In the genomic region with DNA sequence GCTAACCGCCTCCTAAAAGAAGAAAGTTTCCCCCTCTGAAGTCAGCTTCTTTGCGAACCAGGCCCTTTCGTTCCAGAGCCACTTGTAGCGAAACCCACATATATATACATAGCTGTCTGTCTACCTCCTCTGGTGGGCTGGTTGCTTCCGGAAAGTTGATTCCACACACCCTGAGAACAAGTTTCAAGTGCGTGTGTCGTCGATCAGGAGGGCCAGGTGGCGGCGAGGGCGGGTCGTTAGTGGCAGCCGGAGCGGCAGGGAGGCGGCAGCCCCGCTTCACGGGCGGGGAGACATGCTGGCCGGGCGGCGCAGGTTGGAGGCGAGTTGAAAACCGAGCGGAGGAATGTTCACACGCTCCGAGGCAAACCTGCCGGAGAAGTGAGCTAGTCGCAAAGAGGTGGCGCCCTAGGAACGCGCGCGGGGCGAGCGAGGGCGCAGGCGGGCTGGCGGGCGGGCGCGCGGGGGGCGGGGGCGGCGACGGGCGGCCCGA, we compare ENCODE assay signal across 8 cellular contexts. TPM values are rescaled to one million over a fixed set of nuclear protein-coding genes. Genes with fewer than 3 reads are reported as not detected.
DNase-seq lines count a peak whose midpoint lies in the region; ATAC-seq and TF ChIP-seq lines count a peak whose summit lies in the region.

No MANE protein-coding gene starts in this region.

- DNase-seq in G401 (ENCODE audit: low spot score): peak; percentile 13
- peak; percentile 73 for DNase-seq in HuH-7 (ENCODE audit: low spot score)
- DNase-seq in dorsolateral prefrontal cortex: peak in 5 of 10 donors; percentile 11 to 62 (median 30)
- DNase-seq in lower lobe of right lung: peak; percentile 56
- peak; percentile 3 for DNase-seq in stimulated activated CD8-positive, alpha-beta memory T cell treated with anti-CD3 and anti-CD28 coated beads, Interleukin-12 subunit alpha, Interleukin-12 subunit beta, amount 100 ng/mL, for 4 hours (ENCODE audit: low read depth)
- no peak for DNase-seq in NK-92 (lab: John Stamatoyannopoulos, UW; ENCODE audit: unreplicated experiment)

- no peaks in the 10 kb centered on the region for H3K9me3 ChIP-seq in lower lobe of right lung

- peak overlapping the region; percentile 19 to 78 (median 57) for H3K4me3 ChIP-seq in dorsolateral prefrontal cortex
- H3K4me3 ChIP-seq in lower lobe of right lung: peak overlapping the region; percentile 57

- intact Hi-C loops in dorsolateral prefrontal cortex (cut with DNase I) (no loop called here), lower lobe of right lung (cut with DNase I) (no loop called here)

- TF ChIP-seq CTCF in VCaP (conservative IDR thresholded peaks at IDR 0.05) (peak; percentile 64), dorsolateral prefrontal cortex (IDR thresholded peaks at IDR 0.05 in 54 of 56, conservative IDR thresholded peaks at IDR 0.05 in 2 of 56; ENCODE audit: low read depth in 1 of 56, partially characterized antibody in 56 of 56) (peak in 4 of 56 donors; percentile 5 to 16 (median 9)), lower lobe of right lung (IDR thresholded peaks at IDR 0.05) (no peak)

- peaks cover 22% of the 10 kb centered on the region for H3K4me1 ChIP-seq in lower lobe of right lung

- no peaks in the 10 kb centered on the region for H3K36me3 ChIP-seq in lower lobe of right lung

- ATAC-seq in GM21576 (IDR thresholded peaks at IDR 0.05; ENCODE audit: unreplicated experiment) (peak; percentile 92), lower lobe of right lung (peak; percentile 66 to 76)

- in situ Hi-C loops in G401 (cut with HindIII; ENCODE audit: low sequenced_read_pairs): no loop called here

- H3K27ac ChIP-seq in VCaP (no peak overlapping the region), dorsolateral prefrontal cortex (peak overlapping the region in 2 of 59 donors; percentile 14 to 30), lower lobe of right lung (peak overlapping the region; percentile 24)

- H3K27me3 ChIP-seq in dorsolateral prefrontal cortex (peaks cover 0 to 92% (median 67%) of the 10 kb centered on the region in 45 donors), lower lobe of right lung (ENCODE audit: low read depth) (peaks cover 81% of the 10 kb centered on the region)

RNA-seq across cellular contexts. Expression of gene PTHLH, which starts 2.6 kb away (rescaled TPM):
- total RNA-seq in G401 (2014; rRNA removed; shearing (Covaris generic)): not detected in 2 replicates
- total RNA-seq in dorsolateral prefrontal cortex (1 to 10 TPM in 117 of 120 experiments, under 1 TPM in 3; 0.54 to 10.0 (median 4.6) TPM), lower lobe of right lung (0.21 TPM)
